In genomic region chr7:26101471-26102151, GRCh38 we compare ENCODE assay signal across 8 cellular contexts. TPM values are rescaled to one million over a fixed set of nuclear protein-coding genes. Genes with fewer than 3 reads are reported as not detected.
DNase-seq lines count a peak whose midpoint lies in the region; ATAC-seq and TF ChIP-seq lines count a peak whose summit lies in the region.

No MANE protein-coding gene starts in this region.

- no peaks in the 10 kb centered on the region for H3K9me3 Mint-ChIP-seq in CD4-positive, alpha-beta memory T cell
- no peaks in the 10 kb centered on the region for H3K9me3 Mint-ChIP-seq in HFFc6
- H3K9me3 Mint-ChIP-seq in activated CD8-positive, alpha-beta T cell treated with anti-CD3 and anti-CD28 coated beads, Interleukin-2, amount 10 ng/mL, durations not matched to agents 7 days and 5 days (ENCODE audit: insufficient read depth), result no peaks in the 10 kb centered on the region

- no peak for DNase-seq in CD4-positive, alpha-beta memory T cell
- no peak for DNase-seq in HFFc6
- DNase-seq in activated CD8-positive, alpha-beta T cell treated with anti-CD3 and anti-CD28 coated beads, Interleukin-2, amount 10 ng/mL, durations not matched to agents 7 days and 5 days, result no peak
- DNase-seq in mesendoderm, result peak; percentile 44
- DNase-seq in activated gamma-delta T cell (lab: John Stamatoyannopoulos, UW), result no peak
- no peak for DNase-seq in superior temporal gyrus (ENCODE audit: extremely low spot score)

- no peaks in the 10 kb centered on the region for H3K27me3 ChIP-seq in CD4-positive, alpha-beta memory T cell (ENCODE audit: insufficient read depth, low read length)
- no peaks in the 10 kb centered on the region for H3K27me3 ChIP-seq in mesendoderm (ENCODE audit: insufficient read depth, low read length, poor library complexity)

- no peak overlapping the region for H3K4me3 ChIP-seq in CD4-positive, alpha-beta memory T cell (ENCODE audit: low read length in 2 of 2)
- no peak overlapping the region for H3K4me3 ChIP-seq in mesendoderm (ENCODE audit: low read length)

- no peak overlapping the region for H3K23ac ChIP-seq in mesendoderm (ENCODE audit: low read length)

- POLR2A ChIA-PET in CD4-positive, alpha-beta memory T cell (lab: Charles Lee; ENCODE audit: partially characterized antibody), result no interaction called here
- POLR2A ChIA-PET in activated CD8-positive, alpha-beta T cell treated with anti-CD3 and anti-CD28 coated beads, Interleukin-2, amount 10 ng/mL, durations not matched to agents 7 days and 5 days (lab: Charles Lee), result interaction anchor here (0.6 to 1.5 kb wide), 4 partner anchors 9 to 90 kb away, joined by 3 to 4 read pairs (median 3); partner anchors contain the start of gene NFE2L3

- peak overlapping the region; percentile 81 for H3K56ac ChIP-seq in mesendoderm (ENCODE audit: low read length)

- no peak overlapping the region for H2BK5ac ChIP-seq in mesendoderm (ENCODE audit: low read length)

- H2BK120ac ChIP-seq in mesendoderm (ENCODE audit: low read depth, low read length), result no peak overlapping the region

- no peak overlapping the region for H3K4ac ChIP-seq in mesendoderm (ENCODE audit: low read depth, low read length)

- no peaks in the 10 kb centered on the region for H3K27me3 Mint-ChIP-seq in CD4-positive, alpha-beta memory T cell
- peaks cover 26% of the 10 kb centered on the region for H3K27me3 Mint-ChIP-seq in HFFc6 (ENCODE audit: insufficient read depth)
- H3K27me3 Mint-ChIP-seq in activated CD8-positive, alpha-beta T cell treated with anti-CD3 and anti-CD28 coated beads, Interleukin-2, amount 10 ng/mL, durations not matched to agents 7 days and 5 days (ENCODE audit: low read depth), result no peaks in the 10 kb centered on the region

- TF ChIP-seq CTCF in HFFc6 (IDR thresholded peaks at IDR 0.05), result no peak

- H3K18ac ChIP-seq in mesendoderm (ENCODE audit: low read length), result no peak overlapping the region

- H3K4me3 Mint-ChIP-seq in CD4-positive, alpha-beta memory T cell, result peak overlapping the region in 7 of 8 donors; percentile 16 to 67 (median 46)
- H3K4me3 Mint-ChIP-seq in HFFc6, result peak overlapping the region; percentile 73; the same call in 1 of the 2 replicates
- H3K4me3 Mint-ChIP-seq in activated CD8-positive, alpha-beta T cell treated with anti-CD3 and anti-CD28 coated beads, Interleukin-2, amount 10 ng/mL, durations not matched to agents 7 days and 5 days, result peak overlapping the region; percentile 40

- no CpG with 5 or more reads among the region's 13 CpGs for WGBS in mesendoderm (ENCODE audit: extremely low coverage, insufficient coverage, low lambda C conversion rate)

- peak overlapping the region; percentile 64 for H4K5ac ChIP-seq in mesendoderm (ENCODE audit: low read length)

- peaks cover 9 to 44% (median 26%) of the 10 kb centered on the region in 4 donors for H3K4me1 Mint-ChIP-seq in CD4-positive, alpha-beta memory T cell
- peaks cover 17% of the 10 kb centered on the region for H3K4me1 Mint-ChIP-seq in HFFc6 (ENCODE audit: low read depth)
- peaks cover 38% of the 10 kb centered on the region for H3K4me1 Mint-ChIP-seq in activated CD8-positive, alpha-beta T cell treated with anti-CD3 and anti-CD28 coated beads, Interleukin-2, amount 10 ng/mL, durations not matched to agents 7 days and 5 days (ENCODE audit: low read depth)

- H2BK15ac ChIP-seq in mesendoderm (replicated peaks; ENCODE audit: low read depth), result no peak overlapping the region

- no peak overlapping the region for H3K9ac ChIP-seq in mesendoderm (ENCODE audit: low read length)

- H3K79me1 ChIP-seq in mesendoderm (ENCODE audit: low read length), result no peaks in the 10 kb centered on the region

- intact Hi-C loops in CD4-positive, alpha-beta memory T cell (cut with micrococcal nuclease), result no loop called here

- H3K36me3 ChIP-seq in CD4-positive, alpha-beta memory T cell (ENCODE audit: insufficient read depth, low read length), result no peaks in the 10 kb centered on the region
- H3K36me3 ChIP-seq in mesendoderm (ENCODE audit: control insufficient read depth, insufficient read depth, low read length), result no peaks in the 10 kb centered on the region

- H3K4me2 ChIP-seq in mesendoderm (ENCODE audit: low read length), result no peak overlapping the region

- H3K27ac Mint-ChIP-seq in CD4-positive, alpha-beta memory T cell, result peak overlapping the region in 3 of 7 donors; percentile 28 to 57 (median 48)
- H3K27ac Mint-ChIP-seq in HFFc6, result no peak overlapping the region
- peak overlapping the region; percentile 78 for H3K27ac Mint-ChIP-seq in activated CD8-positive, alpha-beta T cell treated with anti-CD3 and anti-CD28 coated beads, Interleukin-2, amount 10 ng/mL, durations not matched to agents 7 days and 5 days

- H3K9me3 ChIP-seq in CD4-positive, alpha-beta memory T cell (ENCODE audit: control insufficient read depth in 1 of 2, low read length in 2 of 2), result no peaks in the 10 kb centered on the region

- H3K4me1 ChIP-seq in CD4-positive, alpha-beta memory T cell (ENCODE audit: insufficient read depth, low read length), result peaks cover 38% of the 10 kb centered on the region
- H3K4me1 ChIP-seq in mesendoderm (ENCODE audit: control insufficient read depth, low read depth, low read length), result peaks cover 8% of the 10 kb centered on the region

- H2AK5ac ChIP-seq in mesendoderm (ENCODE audit: low read length), result no peak overlapping the region

- no peak overlapping the region for H3K27ac ChIP-seq in CD4-positive, alpha-beta memory T cell (ENCODE audit: low read depth, low read length)
- H3K27ac ChIP-seq in mesendoderm (ENCODE audit: low read depth, low read length), result no peak overlapping the region

- H3K36me3 Mint-ChIP-seq in CD4-positive, alpha-beta memory T cell, result no peaks in the 10 kb centered on the region
- H3K36me3 Mint-ChIP-seq in HFFc6 (ENCODE audit: low read depth), result no peaks in the 10 kb centered on the region
- H3K36me3 Mint-ChIP-seq in activated CD8-positive, alpha-beta T cell treated with anti-CD3 and anti-CD28 coated beads, Interleukin-2, amount 10 ng/mL, durations not matched to agents 7 days and 5 days (ENCODE audit: low read depth), result no peaks in the 10 kb centered on the region

- no peaks in the 10 kb centered on the region for H3K79me2 ChIP-seq in mesendoderm (ENCODE audit: control insufficient read depth, insufficient read depth, low read length)

- no peak for ATAC-seq in activated CD8-positive, alpha-beta T cell treated with anti-CD3 and anti-CD28 coated beads, Interleukin-2, amount 10 ng/mL, durations not matched to agents 7 days and 5 days
- ATAC-seq in GM18861 (IDR thresholded peaks at IDR 0.05; ENCODE audit: unreplicated experiment) (no peak), GM18520 (IDR thresholded peaks at IDR 0.05; ENCODE audit: unreplicated experiment) (no peak)

- CTCF ChIA-PET in CD4-positive, alpha-beta memory T cell (lab: Charles Lee; ENCODE audit: partially characterized antibody), result interaction anchor here (2.6 kb wide), 1 partner anchor 11 kb away, joined by 13 read pairs; no protein-coding TSS in a partner anchor
- CTCF ChIA-PET in activated CD8-positive, alpha-beta T cell treated with anti-CD3 and anti-CD28 coated beads, Interleukin-2, amount 10 ng/mL, durations not matched to agents 7 days and 5 days (lab: Charles Lee), result interaction anchor here (1.4 to 1.6 kb wide), 2 partner anchors 9 to 11 kb away, joined by 3 to 11 read pairs; no protein-coding TSS in a partner anchor

- no peak overlapping the region for H4K8ac ChIP-seq in mesendoderm (ENCODE audit: low read depth, low read length)

RNA-seq across cellular contexts. Expression of gene NFE2L3, which starts 50.4 kb away (rescaled TPM):
- total RNA-seq in CD4-positive, alpha-beta memory T cell, result 1 to 10 TPM; 7.5 to 7.9 TPM
- 1 to 10 TPM; 7.9 to 9.6 TPM for polyA plus RNA-seq in CD4-positive, alpha-beta memory T cell
- total RNA-seq in HFFc6 (2021; fragmentation: NEBNext Ultra II Directional; extraction: Animal tissue kit (Norgen Biotek cat#: 25700)), result 1 to 10 TPM; 2.3 to 6.5 (median 2.7) TPM
- total RNA-seq in activated CD8-positive, alpha-beta T cell treated with anti-CD3 and anti-CD28 coated beads, Interleukin-2, amount 10 ng/mL, durations not matched to agents 7 days and 5 days, result 10 to 100 TPM in 1 of 2 experiments, 1 to 10 TPM in 1; 9.7 to 10.4 TPM
- 34.7 TPM for polyA plus RNA-seq in mesendoderm (2013, experiment 1 of 2)
- polyA plus RNA-seq in mesendoderm (2013, experiment 2 of 2), result 36.5 TPM
